ENCODE assay signal across 28 cellular contexts in the genomic region with DNA sequence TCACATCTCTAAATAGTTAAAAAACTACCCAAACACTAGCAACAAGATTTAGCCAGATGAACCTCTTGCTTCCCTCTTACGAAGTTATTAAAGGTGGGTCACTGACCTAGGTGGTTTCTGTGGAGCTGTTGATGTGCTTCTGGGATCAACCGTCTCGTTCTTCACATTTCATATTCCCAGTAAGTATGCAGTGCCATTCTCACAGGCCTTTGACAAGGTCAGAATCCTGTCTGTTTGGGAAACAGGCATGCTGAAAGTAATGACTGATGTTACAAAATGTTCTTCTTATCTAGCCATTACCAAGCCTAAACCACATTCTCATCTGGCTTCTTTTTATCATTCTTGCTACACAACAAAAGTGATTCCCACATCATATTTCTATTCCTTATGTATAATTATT.
"Had no signal": no experiment of that assay in that cellular context is flagged by ENCODE, and none has a peak within 500 bp of the region (broad histone marks: within the 10 kb centered on the region; RNA-seq: fewer than 3 reads in every experiment).

No MANE protein-coding gene starts in this region.

- H3K4me2 ChIP-seq: hepatocyte had no signal

- H3K79me2 ChIP-seq: hepatocyte, parathyroid adenoma had no signal

- H3K9me3 ChIP-seq: esophagus squamous epithelium, gastroesophageal sphincter, mucosa of descending colon, neutrophil, thoracic aorta, upper lobe of left lung had no signal

- DNase-seq: cortex of kidney; effector memory CD8-positive, alpha-beta T cell; erythroblast; esophagus squamous epithelium; foreskin keratinocyte; heart left ventricle; left cardiac atrium; left lung; mesenchymal stem cell; mucosa of descending colon; naive B cell; stimulated activated CD4-positive, alpha-beta T cell treated with anti-CD3 and anti-CD28 coated beads, Interleukin-2, amount 100 ng/mL, for 24 hours; stimulated activated CD4-positive, alpha-beta T cell treated with anti-CD3 and anti-CD28 coated beads, Interleukin-4, amount 100 ng/mL, for 24 hours; upper lobe of left lung had no signal

- H3K27ac ChIP-seq: esophagus squamous epithelium, foreskin keratinocyte, gastroesophageal sphincter, heart left ventricle, hepatocyte, left lung, neutrophil, parathyroid adenoma, right atrium auricular region, thoracic aorta, tibial nerve, upper lobe of left lung had no signal

- H3K27ac Mint-ChIP-seq: effector memory CD8-positive, alpha-beta T cell; mesothelial cell of epicardium; natural killer cell treated with Interleukin-12 subunit alpha and Interleukin-12 subunit beta and Interleukin-15 and Interleukin-18, amount 100 ng/mL, for 72 hours; stimulated activated effector memory CD8-positive, alpha-beta T cell treated with anti-CD3 and anti-CD28 coated beads, Interleukin-12 subunit alpha, Interleukin-12 subunit beta, amount 100 ng/mL, for 72 hours; stimulated activated naive CD8-positive, alpha-beta T cell treated with anti-CD3 and anti-CD28 coated beads, Interleukin-15, Interleukin-2, amounts not matched to agents 100 ng/mL and 50 ng/mL, for 24 hours had no signal

- H3K9me3 Mint-ChIP-seq: effector memory CD8-positive, alpha-beta T cell; natural killer cell treated with Interleukin-12 subunit alpha and Interleukin-12 subunit beta and Interleukin-15 and Interleukin-18, amount 100 ng/mL, for 72 hours; neural crest cell; stimulated activated effector memory CD8-positive, alpha-beta T cell treated with anti-CD3 and anti-CD28 coated beads, Interleukin-12 subunit alpha, Interleukin-12 subunit beta, amount 100 ng/mL, for 72 hours; stimulated activated naive CD8-positive, alpha-beta T cell treated with anti-CD3 and anti-CD28 coated beads, Interleukin-15, Interleukin-2, amounts not matched to agents 100 ng/mL and 50 ng/mL, for 24 hours had no signal

- H3K27me3 Mint-ChIP-seq: effector memory CD8-positive, alpha-beta T cell; naive B cell; natural killer cell treated with Interleukin-12 subunit alpha and Interleukin-12 subunit beta and Interleukin-15 and Interleukin-18, amount 100 ng/mL, for 72 hours; progenitor cell of endocrine pancreas; stimulated activated naive CD8-positive, alpha-beta T cell treated with anti-CD3 and anti-CD28 coated beads, Interleukin-15, Interleukin-2, amounts not matched to agents 100 ng/mL and 50 ng/mL, for 24 hours had no signal

- H3K4me1 Mint-ChIP-seq: mesothelial cell of epicardium, naive B cell, neural crest cell had no signal

- H3K4me3 Mint-ChIP-seq: effector memory CD8-positive, alpha-beta T cell; mesothelial cell of epicardium; naive B cell; natural killer cell treated with Interleukin-12 subunit alpha and Interleukin-12 subunit beta and Interleukin-15 and Interleukin-18, amount 100 ng/mL, for 72 hours; neural crest cell; stimulated activated effector memory CD8-positive, alpha-beta T cell treated with anti-CD3 and anti-CD28 coated beads, Interleukin-12 subunit alpha, Interleukin-12 subunit beta, amount 100 ng/mL, for 72 hours; stimulated activated naive CD8-positive, alpha-beta T cell treated with anti-CD3 and anti-CD28 coated beads, Interleukin-15, Interleukin-2, amounts not matched to agents 100 ng/mL and 50 ng/mL, for 24 hours had no signal

- H3K27me3 ChIP-seq: esophagus squamous epithelium, foreskin keratinocyte, gastroesophageal sphincter, heart left ventricle, hepatocyte, left lung, neutrophil, right atrium auricular region, tibial nerve, upper lobe of left lung had no signal

- H3K4me1 ChIP-seq: esophagus squamous epithelium, gastroesophageal sphincter, heart left ventricle, left lung, parathyroid adenoma, right atrium auricular region, tibial nerve, upper lobe of left lung had no signal

- ATAC-seq: effector memory CD8-positive, alpha-beta T cell; foreskin keratinocyte; gastroesophageal sphincter; heart left ventricle; left cardiac atrium; left lung; mucosa of descending colon; natural killer cell treated with Interleukin-12 subunit alpha and Interleukin-12 subunit beta and Interleukin-15 and Interleukin-18, amount 100 ng/mL, for 72 hours; sciatic nerve; stimulated activated effector memory CD8-positive, alpha-beta T cell treated with anti-CD3 and anti-CD28 coated beads, Interleukin-12 subunit alpha, Interleukin-12 subunit beta, amount 100 ng/mL, for 72 hours had no signal

- H3K9ac ChIP-seq: parathyroid adenoma had no signal

- H3K36me3 ChIP-seq: right atrium auricular region, thoracic aorta had no signal

- H2AFZ ChIP-seq: hepatocyte, parathyroid adenoma had no signal

- H3K4me3 ChIP-seq: esophagus squamous epithelium, gastroesophageal sphincter, heart left ventricle, hepatocyte, left lung, mucosa of descending colon, right atrium auricular region, thoracic aorta, tibial nerve, upper lobe of left lung had no signal
